1 cellular context compared by ENCODE assay signal in genomic region chr9:120625222-120625621, GRCh38.
TF ChIP-seq lines count a peak whose summit lies in the region.

No MANE protein-coding gene starts in this region.

TF ChIP-seq in IMR-90, 13 proteins besides CTCF, POLR2A, EP300 and RAD21 (continued from another document):
- TF ChIP-seq ELK1 (IDR thresholded peaks at IDR 0.05; ENCODE audit: borderline replicate concordance, low read depth, low read length) (no peak), CHD1 (IDR thresholded peaks at IDR 0.05; ENCODE audit: low read depth, low read length) (no peak), USF2 (IDR thresholded peaks at IDR 0.05; ENCODE audit: low read depth, low read length) (no peak), MAFK (IDR thresholded peaks at IDR 0.05; ENCODE audit: low read depth, low read length) (no peak)
TF ChIP-seq in IMR-90: peak in this region for 0.
